In the genomic region with DNA sequence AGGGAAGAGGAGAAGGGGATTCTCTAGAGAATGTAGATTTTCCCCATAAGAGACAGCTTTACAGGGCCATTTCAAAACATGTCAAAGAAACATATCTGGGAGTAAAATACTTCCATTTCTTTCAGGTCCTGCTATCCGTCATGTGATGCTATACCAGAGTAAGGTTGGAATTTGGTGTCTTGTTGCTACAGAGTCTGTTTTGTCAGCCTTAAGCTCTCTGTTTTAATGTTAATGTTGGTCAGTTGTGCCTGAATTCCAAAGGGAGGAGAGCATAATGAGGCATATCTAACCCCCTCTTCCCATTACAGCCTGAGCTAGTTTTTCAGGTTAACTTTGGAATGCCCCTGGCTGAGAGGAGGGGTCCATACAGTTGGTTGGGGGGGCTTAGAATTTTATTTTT, we compare ENCODE assay signal across 1 cellular context.
A peak's percentile ranks its signal among the peaks of the same experiment; 100 is the strongest.
TF ChIP-seq lines count a peak whose summit lies in the region.

No MANE protein-coding gene starts in this region.

TF ChIP-seq in H1, 55 proteins besides CTCF, POLR2A, EP300 and RAD21:
- TF ChIP-seq, protein P1, sequence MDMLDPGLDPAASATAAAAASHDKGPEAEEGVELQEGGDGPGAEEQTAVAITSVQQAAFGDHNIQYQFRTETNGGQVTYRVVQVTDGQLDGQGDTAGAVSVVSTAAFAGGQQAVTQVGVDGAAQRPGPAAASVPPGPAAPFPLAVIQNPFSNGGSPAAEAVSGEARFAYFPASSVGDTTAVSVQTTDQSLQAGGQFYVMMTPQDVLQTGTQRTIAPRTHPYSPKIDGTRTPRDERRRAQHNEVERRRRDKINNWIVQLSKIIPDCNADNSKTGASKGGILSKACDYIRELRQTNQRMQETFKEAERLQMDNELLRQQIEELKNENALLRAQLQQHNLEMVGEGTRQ (IDR thresholded peaks at IDR 0.05; ENCODE audit: low read length), result 0 out of 2 replicates have a peak, but pooled peaks have one; percentile 46
- TF ChIP-seq SP1 (IDR thresholded peaks at IDR 0.05; ENCODE audit: low read depth, low read length) (0 out of 2 replicates have a peak, but pooled peaks have one; percentile 37), PHF8 (conservative IDR thresholded peaks at IDR 0.05; ENCODE audit: low read depth, low read length) (no peak), TEAD4 (IDR thresholded peaks at IDR 0.05; ENCODE audit: low read depth, low read length) (peak; percentile 69), ZNF274 (IDR thresholded peaks at IDR 0.05; ENCODE audit: borderline replicate concordance, extremely low read depth, low read length) (no peak), NANOG (IDR thresholded peaks at IDR 0.05; ENCODE audit: insufficient read depth, low read depth, low read length, poor library complexity, severe bottlenecking) (peak; percentile 6), RXRA (IDR thresholded peaks at IDR 0.05; ENCODE audit: insufficient read depth, low read depth, low read length) (no peak)
TF ChIP-seq in H1: peak in this region for 4.
